7 cellular contexts compared by ENCODE assay signal in genomic region chr15:64153480-64154367, GRCh38. TPM values are rescaled to one million over a fixed set of nuclear protein-coding genes. Genes with fewer than 3 reads are reported as not detected.
DNase-seq lines count a peak whose midpoint lies in the region; ATAC-seq lines count a peak whose summit lies in the region.

No MANE protein-coding gene starts in this region.

- ATAC-seq in GM18502 (IDR thresholded peaks at IDR 0.05; ENCODE audit: poor library complexity, unreplicated experiment) (peak; percentile 57), HG02970 (IDR thresholded peaks at IDR 0.05; ENCODE audit: low FRiP score, unreplicated experiment) (peak; percentile 45), sciatic nerve (peak; percentile 93)

- intact Hi-C loops in sciatic nerve (cut with DNase I), result loop anchor here (10.0 kb wide), 1 partner anchor 59 kb away; the partner anchor contains the start of genes CIAO2A and SNX1

- DNase-seq in NCI-H187 (lab: John Stamatoyannopoulos, UW) (peak; percentile 49 to 61), T-helper 2 cell (peak; percentile 73 to 90 (median 82)), anterior cingulate cortex (lab: John Stamatoyannopoulos, UW) (peak; percentile 31 to 95 (median 84)), hypothalamus (lab: John Stamatoyannopoulos, UW) (peak in 50 of 51 donors; percentile 46 to 97 (median 84)), sciatic nerve (ENCODE audit: low spot score) (peak; percentile 95)

RNA-seq across cellular contexts. Expression of gene SNX22, which starts 2.2 kb away (rescaled TPM):
- total RNA-seq in sciatic nerve, result 2.1 TPM

RNA-seq across cellular contexts. Expression of gene PPIB, which starts 9.1 kb away (rescaled TPM):
- total RNA-seq in sciatic nerve, result 218 TPM

RNA-seq across cellular contexts. Expression of gene SNX1, which starts 57.9 kb away (rescaled TPM):
- 178 TPM for total RNA-seq in sciatic nerve

Comparison
In these comparisons a context has a peak if more than half of its experiments do, and no peak if none do; other contexts are left out.
1. Peak in every context shown above with its lines: DNase-seq and ATAC-seq.